In the genomic region with DNA sequence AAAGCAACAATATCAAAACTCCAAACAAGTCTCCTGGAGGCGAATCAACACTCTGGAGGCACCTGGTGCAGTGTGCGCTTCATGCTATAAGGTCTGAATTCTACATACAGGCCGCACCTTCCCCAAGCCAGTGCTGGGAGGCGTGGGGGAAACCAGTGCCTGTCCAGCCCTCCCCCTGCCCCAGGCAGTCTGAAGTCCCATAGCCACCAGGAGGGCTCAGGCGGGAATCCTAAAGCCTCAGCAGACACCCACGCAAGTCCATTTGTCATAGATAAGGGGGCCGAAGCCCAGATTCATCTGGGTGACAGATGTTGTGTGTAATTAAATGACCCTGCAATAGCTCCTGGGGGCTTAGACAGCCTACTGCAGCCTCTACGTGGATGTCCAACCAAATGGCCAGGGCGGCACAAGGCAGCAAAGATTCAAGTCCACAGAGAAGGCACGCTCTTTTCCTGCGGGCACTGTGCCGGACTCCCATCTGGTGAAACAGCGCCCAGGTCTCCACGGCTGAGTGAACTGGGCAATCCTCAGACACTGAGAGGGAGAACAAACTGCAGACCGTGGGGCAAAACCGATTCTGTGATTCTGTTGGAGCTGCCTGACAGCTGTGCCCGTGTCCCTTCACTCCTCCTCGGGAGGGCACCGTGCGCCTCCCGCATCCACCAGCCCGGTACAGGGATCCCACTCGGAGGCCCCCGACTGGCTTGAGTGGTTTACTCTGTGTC, we compare ENCODE assay signal across 12 cellular contexts.
A peak's percentile ranks its signal among the peaks of the same experiment; 100 is the strongest.
DNase-seq lines count a peak whose midpoint lies in the region; ATAC-seq, FAIRE-seq and TF ChIP-seq lines count a peak whose summit lies in the region.
"Had no signal": no experiment of that assay in that cellular context is flagged by ENCODE, and none has a peak within 500 bp of the region (broad histone marks: within the 10 kb centered on the region; RNA-seq: fewer than 3 reads in every experiment).

No MANE protein-coding gene starts in this region.

- no peak overlapping the region for H3K27ac ChIP-seq in astrocyte (ENCODE audit: low read depth, low read length)
- H3K27ac ChIP-seq in naive thymus-derived CD4-positive, alpha-beta T cell (ENCODE audit: low read depth, low read length): no peak overlapping the region

- H3K36me3 ChIP-seq in astrocyte (ENCODE audit: insufficient read depth, low read length): no peaks in the 10 kb centered on the region
- H3K36me3 ChIP-seq in naive thymus-derived CD4-positive, alpha-beta T cell (ENCODE audit: control insufficient read depth in 2 of 3, insufficient read depth in 3 of 3, low read length in 3 of 3): peaks cover 0 to 7% (median 0%) of the 10 kb centered on the region in 3 experiments
- H3K36me3 ChIP-seq: MG63 had no signal

- H3K79me2 ChIP-seq in astrocyte (ENCODE audit: insufficient read depth, low read length): peaks cover 33% of the 10 kb centered on the region

- no peaks in the 10 kb centered on the region for H3K9me3 Mint-ChIP-seq in stimulated activated naive CD8-positive, alpha-beta T cell treated with anti-CD3 and anti-CD28 coated beads, Interleukin-15, amount 100 ng/mL, for 72 hours
- H3K9me3 Mint-ChIP-seq in astrocyte (ENCODE audit: unreplicated experiment): peaks cover 5% of the 10 kb centered on the region
- H3K9me3 Mint-ChIP-seq in naive thymus-derived CD4-positive, alpha-beta T cell: no peaks in the 10 kb centered on the region

- peak overlapping the region; percentile 22 to 75 for H3K27ac Mint-ChIP-seq in stimulated activated naive CD8-positive, alpha-beta T cell treated with anti-CD3 and anti-CD28 coated beads, Interleukin-15, amount 100 ng/mL, for 72 hours
- no peak overlapping the region for H3K27ac Mint-ChIP-seq in astrocyte (ENCODE audit: unreplicated experiment)
- H3K27ac Mint-ChIP-seq in naive thymus-derived CD4-positive, alpha-beta T cell: peak overlapping the region in 8 of 9 donors; percentile 8 to 87 (median 60)

- no peak overlapping the region for H3K9ac ChIP-seq in astrocyte (ENCODE audit: low read length)

- H3K4me3 Mint-ChIP-seq in stimulated activated naive CD8-positive, alpha-beta T cell treated with anti-CD3 and anti-CD28 coated beads, Interleukin-15, amount 100 ng/mL, for 72 hours: no peak overlapping the region
- no peak overlapping the region for H3K4me3 Mint-ChIP-seq in astrocyte (ENCODE audit: unreplicated experiment)
- peak overlapping the region in 6 of 10 donors; percentile 21 to 89 (median 66) for H3K4me3 Mint-ChIP-seq in naive thymus-derived CD4-positive, alpha-beta T cell

- no peak for FAIRE-seq in astrocyte (lab: Jason Lieb, UNC)

- H3K36me3 Mint-ChIP-seq in astrocyte (ENCODE audit: low read depth, unreplicated experiment): peaks cover 15% of the 10 kb centered on the region
- H3K36me3 Mint-ChIP-seq in naive thymus-derived CD4-positive, alpha-beta T cell: peaks cover 0 to 4% (median 0%) of the 10 kb centered on the region in 5 donors

- TF ChIP-seq CTCF in astrocyte (IDR thresholded peaks at IDR 0.05; ENCODE audit: insufficient read depth, low read depth, low read length): no peak

- no peak overlapping the region for H2AFZ ChIP-seq in astrocyte (ENCODE audit: low read depth, low read length)

- POLR2A ChIA-PET in naive thymus-derived CD4-positive, alpha-beta T cell (lab: Charles Lee): no interaction called here

- H3K4me2 ChIP-seq in astrocyte (ENCODE audit: low read length): no peak overlapping the region

- no peak for ATAC-seq in stimulated activated naive CD8-positive, alpha-beta T cell treated with anti-CD3 and anti-CD28 coated beads, Interleukin-15, amount 100 ng/mL, for 72 hours
- no peak for ATAC-seq in stimulated activated naive CD8-positive, alpha-beta T cell treated with anti-CD3 and anti-CD28 coated beads, Interleukin-15, Interleukin-2, amounts not matched to agents 100 U/mL and 50 U/mL, for 24 hours
- ATAC-seq in naive thymus-derived CD4-positive, alpha-beta T cell: no peak
- no peak for ATAC-seq in GM21381 (IDR thresholded peaks at IDR 0.05; ENCODE audit: unreplicated experiment)
- no peak for ATAC-seq in HG02970 (IDR thresholded peaks at IDR 0.05; ENCODE audit: low FRiP score, unreplicated experiment)

- H3K9me3 ChIP-seq in astrocyte (ENCODE audit: insufficient read depth, low read depth, low read length): no peaks in the 10 kb centered on the region
- H3K9me3 ChIP-seq in naive thymus-derived CD4-positive, alpha-beta T cell (ENCODE audit: control insufficient read depth in 2 of 3, low read length in 3 of 3): no peaks in the 10 kb centered on the region
- H3K9me3 ChIP-seq: MG63 had no signal

- H3K4me3 ChIP-seq in astrocyte (ENCODE audit: insufficient read depth, low read depth, low read length): no peak overlapping the region
- no peak overlapping the region for H3K4me3 ChIP-seq in naive thymus-derived CD4-positive, alpha-beta T cell (ENCODE audit: low read length)
- H3K4me3 ChIP-seq: MG63 had no signal

- H3K4me1 ChIP-seq in astrocyte (ENCODE audit: insufficient read depth, low read length): peaks cover 4% of the 10 kb centered on the region
- H3K4me1 ChIP-seq in naive thymus-derived CD4-positive, alpha-beta T cell (ENCODE audit: control insufficient read depth in 2 of 2, insufficient read depth in 2 of 2, low read length in 2 of 2): peaks cover 0 to 31% of the 10 kb centered on the region in 2 donors

- H3K27me3 Mint-ChIP-seq in stimulated activated naive CD8-positive, alpha-beta T cell treated with anti-CD3 and anti-CD28 coated beads, Interleukin-15, amount 100 ng/mL, for 72 hours: no peaks in the 10 kb centered on the region
- H3K27me3 Mint-ChIP-seq in astrocyte (ENCODE audit: low read depth, unreplicated experiment): no peaks in the 10 kb centered on the region
- H3K27me3 Mint-ChIP-seq in naive thymus-derived CD4-positive, alpha-beta T cell: no peaks in the 10 kb centered on the region

- CTCF ChIA-PET in naive thymus-derived CD4-positive, alpha-beta T cell (lab: Charles Lee): no interaction called here

- H3K27me3 ChIP-seq in astrocyte (ENCODE audit: insufficient read depth, low read length): no peaks in the 10 kb centered on the region
- no peaks in the 10 kb centered on the region for H3K27me3 ChIP-seq in naive thymus-derived CD4-positive, alpha-beta T cell (ENCODE audit: control insufficient read depth in 2 of 2, insufficient read depth in 2 of 2, low read length in 2 of 2)
- H3K27me3 ChIP-seq: MG63 had no signal

- intact Hi-C loops in naive thymus-derived CD4-positive, alpha-beta T cell (cut with micrococcal nuclease): no loop called here

- H3K4me1 Mint-ChIP-seq in stimulated activated naive CD8-positive, alpha-beta T cell treated with anti-CD3 and anti-CD28 coated beads, Interleukin-15, amount 100 ng/mL, for 72 hours: peaks cover 83% of the 10 kb centered on the region
- no peaks in the 10 kb centered on the region for H3K4me1 Mint-ChIP-seq in astrocyte (ENCODE audit: low read depth, unreplicated experiment)
- H3K4me1 Mint-ChIP-seq in naive thymus-derived CD4-positive, alpha-beta T cell: peaks cover 55 to 96% (median 82%) of the 10 kb centered on the region in 7 donors

- peaks cover 15% of the 10 kb centered on the region for H4K20me1 ChIP-seq in astrocyte (ENCODE audit: insufficient read depth, low read length)

- DNase-seq in stimulated activated naive CD8-positive, alpha-beta T cell treated with anti-CD3 and anti-CD28 coated beads, Interleukin-15, amount 100 ng/mL, for 72 hours: no peak
- no peak for DNase-seq in stimulated activated naive CD8-positive, alpha-beta T cell treated with anti-CD3 and anti-CD28 coated beads, Interleukin-15, Interleukin-2, amounts not matched to agents 100 U/mL and 50 U/mL, for 24 hours
- peak; percentile 56 for DNase-seq in astrocyte (ENCODE audit: low read depth)
- no peak for DNase-seq in naive thymus-derived CD4-positive, alpha-beta T cell
- no peak for DNase-seq in NCI-H526 treated with DMSO at 0.1 percent for 48 hours (lab: John Stamatoyannopoulos, UW)
- DNase-seq in stimulated activated CD4-positive, alpha-beta T cell treated with anti-CD3 and anti-CD28 coated beads, Interleukin-15, amount 100 ng/mL, for 24 hours: no peak
- DNase-seq: activated CD4-positive, alpha-beta T cell treated with anti-CD3 and anti-CD28 coated beads for 4 hours; activated naive CD4-positive, alpha-beta T cell treated with Interleukin-2 at 50 U/mL for 16 hours; MG63; NCI-H2171 had no signal

Comparison
In these comparisons a context has a peak if more than half of its experiments do, and no peak if none do; other contexts are left out.
1. H3K4me3 Mint-ChIP-seq: peak in naive thymus-derived CD4-positive, alpha-beta T cell (6 of 10); none in stimulated activated naive CD8-positive, alpha-beta T cell treated with anti-CD3 and anti-CD28 coated beads, Interleukin-15, amount 100 ng/mL, for 72 hours (0 of 2) and astrocyte (single experiment).